9 cellular contexts compared by ENCODE assay signal in genomic region chr9:73270967-73271722, GRCh38.
DNase-seq lines count a peak whose midpoint lies in the region; ATAC-seq, FAIRE-seq and TF ChIP-seq lines count a peak whose summit lies in the region.
"Had no signal": no experiment of that assay in that cellular context is flagged by ENCODE, and none has a peak within 500 bp of the region (broad histone marks: within the 10 kb centered on the region; RNA-seq: fewer than 3 reads in every experiment).

No MANE protein-coding gene starts in this region.

- H3K27me3 ChIP-seq in pancreas = peaks cover 0 to 3% (median 0%) of the 10 kb centered on the region in 4 donors

- peak; percentile 83 for DNase-seq in astrocyte of the cerebellum (ENCODE audit: low read depth)
- no peak for DNase-seq in pancreas
- no peak for DNase-seq in HEK293T (ENCODE audit: extremely low spot score)
- DNase-seq in nucleus accumbens (lab: John Stamatoyannopoulos, UW) = no peak
- DNase-seq in NCI-H524 (lab: John Stamatoyannopoulos, UW) = no peak
- no peak for DNase-seq in hippocampal formation (lab: John Stamatoyannopoulos, UW)
- DNase-seq: activated naive CD4-positive, alpha-beta T cell treated with anti-CD3 and anti-CD28 coated beads for 36 hours had no signal

- 40 to 42% methylated on average over 3 of the region's 3 CpGs for WGBS in pancreas, 2 donors

- H3K4me3 ChIP-seq in astrocyte of the cerebellum (ENCODE audit: low read depth, low read length) (no peak overlapping the region), pancreas (no peak overlapping the region)

- FAIRE-seq in pancreas (lab: Jason Lieb, UNC) = no peak

- POLR2A ChIA-PET in HEK293T (lab: Yijun Ruan, JAX) = no interaction called here

- CTCF ChIA-PET in HEK293T (lab: Yijun Ruan, JAX) = interaction anchor here (0.7 kb wide), 1 partner anchor 147 kb away, joined by 6 read pairs; no protein-coding TSS in a partner anchor

- TF ChIP-seq CTCF in astrocyte of the cerebellum (IDR thresholded peaks at IDR 0.05; ENCODE audit: low read depth, low read length, missing control alignments) (no peak), pancreas (IDR thresholded peaks at IDR 0.05) (no peak)

- intact Hi-C loops in pancreas (cut with DNase I) = no loop called here

- H3K27ac ChIP-seq in pancreas = no peak overlapping the region

- H3K4me1 ChIP-seq in pancreas = no peaks in the 10 kb centered on the region

- H3K9me3 ChIP-seq in pancreas = no peaks in the 10 kb centered on the region

- no peaks in the 10 kb centered on the region for H3K36me3 ChIP-seq in pancreas

- ATAC-seq in GM18909 (IDR thresholded peaks at IDR 0.05; ENCODE audit: poor library complexity, unreplicated experiment) (peak; percentile 83), HG03521 (IDR thresholded peaks at IDR 0.05; ENCODE audit: unreplicated experiment) (peak; percentile 54), pancreas (peak in 3 of 4 donors; percentile 27 to 60 (median 30))

- in situ Hi-C loops in astrocyte of the cerebellum (cut with HindIII; ENCODE audit: low sequenced_read_pairs) = no loop called here

TF ChIP-seq in HEK293T, 16 proteins besides CTCF, POLR2A, EP300 and RAD21:
- no peak for TF ChIP-seq LEF1 (IDR thresholded peaks at IDR 0.05; ENCODE audit: borderline replicate concordance)
- no peak for TF ChIP-seq ZNF384 (IDR thresholded peaks at IDR 0.05)
- no peak for TF ChIP-seq HDGF (IDR thresholded peaks at IDR 0.05; ENCODE audit: borderline replicate concordance)
- TF ChIP-seq TARDBP (IDR thresholded peaks at IDR 0.05) = no peak
- TF ChIP-seq L3MBTL2 (conservative IDR thresholded peaks at IDR 0.05) = no peak
- no peak for TF ChIP-seq ARNT (IDR thresholded peaks at IDR 0.05)
- no peak for TF ChIP-seq BHLHE40 (IDR thresholded peaks at IDR 0.05; ENCODE audit: borderline replicate concordance)
- no peak for TF ChIP-seq SUZ12 (IDR thresholded peaks at IDR 0.05)
- TF ChIP-seq FOXK2 (IDR thresholded peaks at IDR 0.05) = no peak
- no peak for TF ChIP-seq CTBP1 (IDR thresholded peaks at IDR 0.05; ENCODE audit: borderline replicate concordance)
- TF ChIP-seq FOXM1 (IDR thresholded peaks at IDR 0.05; ENCODE audit: borderline replicate concordance) = no peak
- TF ChIP-seq ELF4 (IDR thresholded peaks at IDR 0.05) = no peak
- TF ChIP-seq PKNOX1 (IDR thresholded peaks at IDR 0.05) = no peak
- no peak for TF ChIP-seq NFRKB (IDR thresholded peaks at IDR 0.05)
- no peak for TF ChIP-seq FOXA1 (IDR thresholded peaks at IDR 0.05)
- TF ChIP-seq SP1 (IDR thresholded peaks at IDR 0.05) = no peak
TF ChIP-seq in HEK293T: peak in this region for 0.

Comparison
In these comparisons a context has a peak if more than half of its experiments do, and no peak if none do; other contexts are left out.
1. ATAC-seq: peak in every context shown above with its lines; median percentile 83 in GM18909; 54 in HG03521; 30 in pancreas.